25 cellular contexts compared by ENCODE assay signal in the genomic region with DNA sequence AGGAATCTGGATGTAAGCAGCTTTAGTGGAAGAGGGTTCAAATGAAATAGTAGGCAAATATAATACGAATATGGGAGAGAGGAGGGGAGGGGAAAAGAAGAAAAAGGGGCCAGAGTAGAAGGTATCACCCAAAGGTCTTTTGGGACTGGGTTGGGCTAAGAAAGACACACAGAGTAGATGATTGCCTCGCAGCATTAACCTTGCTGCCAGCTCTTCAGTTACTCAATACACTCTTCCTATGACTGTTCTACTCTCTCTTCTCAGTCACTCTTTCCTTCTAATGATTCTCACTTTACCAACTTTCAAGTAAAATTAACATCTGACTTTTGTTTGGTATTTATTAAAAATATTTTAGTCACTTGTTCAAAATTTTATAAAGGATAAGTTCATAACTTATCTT. TPM values are rescaled to one million over a fixed set of nuclear protein-coding genes. Genes with fewer than 3 reads are reported as not detected.
DNase-seq lines count a peak whose midpoint lies in the region; ATAC-seq, FAIRE-seq and TF ChIP-seq lines count a peak whose summit lies in the region.
"Had no signal": no experiment of that assay in that cellular context is flagged by ENCODE, and none has a peak within 500 bp of the region (broad histone marks: within the 10 kb centered on the region; RNA-seq: fewer than 3 reads in every experiment).

No MANE protein-coding gene starts in this region.

- H2BK20ac ChIP-seq in IMR-90 (ENCODE audit: low read depth, low read length) = no peak overlapping the region; the same call in 1 of the 2 replicates

- no peak overlapping the region for H3K23ac ChIP-seq in IMR-90 (ENCODE audit: low read depth, low read length)

- H3K36me3 ChIP-seq in IMR-90 (ENCODE audit: control insufficient read depth, insufficient read depth, low read length) = no peaks in the 10 kb centered on the region
- peaks cover 25% of the 10 kb centered on the region; the same call in 1 of the 3 replicates for H3K36me3 ChIP-seq in K562 (ENCODE audit: control insufficient read depth, insufficient read depth, low read length)
- no peaks in the 10 kb centered on the region for H3K36me3 ChIP-seq in neural progenitor cell
- H3K36me3 ChIP-seq in MM.1S (replicated peaks; ENCODE audit: insufficient read depth, low read length) = no peaks in the 10 kb centered on the region
- no peaks in the 10 kb centered on the region for H3K36me3 ChIP-seq in PC-3 (ENCODE audit: low read depth, low read length)

- no peaks in the 10 kb centered on the region for H3K27me3 Mint-ChIP-seq in activated CD4-positive, alpha-beta T cell treated with anti-CD3 and anti-CD28 coated beads for 36 hours
- H3K27me3 Mint-ChIP-seq in neural progenitor cell (ENCODE audit: insufficient read depth, low read depth) = no peaks in the 10 kb centered on the region
- H3K27me3 Mint-ChIP-seq: activated CD8-positive, alpha-beta memory T cell treated with anti-CD3 and anti-CD28 coated beads, Interleukin-2, amount 10 ng/mL, durations not matched to agents 7 days and 5 days; activated naive CD8-positive, alpha-beta T cell treated with anti-CD3 and anti-CD28 coated beads, Interleukin-2, amount 10 ng/mL, durations not matched to agents 7 days and 5 days; activated T-helper 17 cell treated with anti-CD3 and anti-CD28 coated beads, Interleukin-2, amount 50 U/mL, for 72 hours; brain had no signal

- POLR2A ChIA-PET in activated CD4-positive, alpha-beta T cell treated with anti-CD3 and anti-CD28 coated beads for 36 hours (lab: Charles Lee) = no interaction called here
- POLR2A ChIA-PET in IMR-90 (lab: Charles Lee; ENCODE audit: unreplicated experiment) (no interaction called here), K562 (lab: Yijun Ruan, JAX) (interaction anchor here (0.6 to 1.8 kb wide), 2 partner anchors 9 to 13 kb away, joined by 3 to 5 read pairs; no protein-coding TSS in a partner anchor), PC-3 (lab: Charles Lee; ENCODE audit: unreplicated experiment) (no interaction called here)

- H4K91ac ChIP-seq in IMR-90 (ENCODE audit: insufficient read depth, low read depth, low read length) = no peak overlapping the region

- H3K27me3 ChIP-seq in IMR-90 (ENCODE audit: control insufficient read depth, insufficient read depth, low read length) (no peaks in the 10 kb centered on the region), K562 (ENCODE audit: control insufficient read depth in 2 of 2, insufficient read depth in 2 of 2, low read length in 2 of 2) (no peaks in the 10 kb centered on the region), neural progenitor cell (no peaks in the 10 kb centered on the region), MM.1S (replicated peaks; ENCODE audit: insufficient read depth, low read length) (no peaks in the 10 kb centered on the region), PC-3 (ENCODE audit: low read length) (no peaks in the 10 kb centered on the region)

- dilution Hi-C loops in IMR-90 (cut with HindIII; ENCODE audit: low sequenced_read_pairs, unreplicated experiment) = no loop called here

- no peaks in the 10 kb centered on the region for H3K9me3 Mint-ChIP-seq in activated CD4-positive, alpha-beta T cell treated with anti-CD3 and anti-CD28 coated beads for 36 hours (ENCODE audit: low read depth)
- no peaks in the 10 kb centered on the region for H3K9me3 Mint-ChIP-seq in neural progenitor cell
- H3K9me3 Mint-ChIP-seq: activated naive CD8-positive, alpha-beta T cell treated with anti-CD3 and anti-CD28 coated beads, Interleukin-2, amount 10 ng/mL, durations not matched to agents 7 days and 5 days; activated T-helper 17 cell treated with anti-CD3 and anti-CD28 coated beads, Interleukin-2, amount 50 U/mL, for 72 hours had no signal

- H3K9me2 ChIP-seq in MM.1S (replicated peaks; ENCODE audit: insufficient read depth, low read length) (no peaks in the 10 kb centered on the region), PC-3 (replicated peaks; ENCODE audit: low read length) (no peaks in the 10 kb centered on the region)

- no peak overlapping the region for H2BK5ac ChIP-seq in IMR-90 (ENCODE audit: low read depth, low read length, poor library complexity, severe bottlenecking)

- no peak overlapping the region for H3K9ac ChIP-seq in IMR-90 (ENCODE audit: low read depth, low read length)
- no peak overlapping the region for H3K9ac ChIP-seq in K562 (ENCODE audit: insufficient read depth in 1 of 2, low read depth in 2 of 2, low read length in 2 of 2)
- H3K9ac ChIP-seq in neural progenitor cell = no peak overlapping the region
- H3K9ac ChIP-seq in MM.1S (ENCODE audit: low read length) = no peak overlapping the region
- H3K9ac ChIP-seq in PC-3 (ENCODE audit: low read length) = no peak overlapping the region

- no peaks in the 10 kb centered on the region; the same call in 2 of the 3 replicates for H3K79me2 ChIP-seq in K562 (ENCODE audit: control insufficient read depth, insufficient read depth, low read length)
- H3K79me2 ChIP-seq in neural progenitor cell (ENCODE audit: low read depth) = peaks cover 11% of the 10 kb centered on the region
- H3K79me2 ChIP-seq in MM.1S (ENCODE audit: low read length) = no peaks in the 10 kb centered on the region; the same call in 1 of the 2 replicates
- H3K79me2 ChIP-seq in PC-3 (ENCODE audit: low read length) = peaks cover 12% of the 10 kb centered on the region; the same call in 1 of the 2 replicates

- no peak overlapping the region for H3K56ac ChIP-seq in IMR-90 (ENCODE audit: extremely low read depth, insufficient read depth, low read length)

- BruUV-seq in IMR-90 (replicated peaks; lab: Mats Ljungman, UMichigan) (no TSS peak), K562 (replicated peaks; lab: Mats Ljungman, UMichigan) (no TSS peak), PC-3 (replicated peaks; lab: Mats Ljungman, UMichigan) (no TSS peak)

- H2AK9ac ChIP-seq in IMR-90 (replicated peaks; ENCODE audit: low read depth, low read length, poor library complexity) = no peak overlapping the region

- peaks cover 14% of the 10 kb centered on the region for H3K36me3 Mint-ChIP-seq in activated CD4-positive, alpha-beta T cell treated with anti-CD3 and anti-CD28 coated beads for 36 hours (ENCODE audit: low read depth)
- H3K36me3 Mint-ChIP-seq in neural progenitor cell = peaks cover 9% of the 10 kb centered on the region

- H2AFZ ChIP-seq in IMR-90 (replicated peaks; ENCODE audit: low read length, poor library complexity) (no peak overlapping the region), K562 (ENCODE audit: low read depth, low read length) (no peak overlapping the region), neural progenitor cell (replicated peaks) (no peak overlapping the region), MM.1S (ENCODE audit: low read length) (no peak overlapping the region), PC-3 (ENCODE audit: low read length) (no peak overlapping the region)

- in situ Hi-C loops in IMR-90 (cut with MboI; ENCODE audit: low sequenced_read_pairs) = no loop called here
- in situ Hi-C loops in K562 (cut with MboI) = no loop called here

- H3K4me1 ChIP-seq in IMR-90 (ENCODE audit: control insufficient read depth, insufficient read depth, low read length) (peaks cover 2% of the 10 kb centered on the region), K562 (replicated peaks in 1 of 2; ENCODE audit: control insufficient read depth in 2 of 2, insufficient read depth in 2 of 2, low read length in 2 of 2) (no peaks in the 10 kb centered on the region; a peak in 1 of 5 replicates), neural progenitor cell (peaks cover 14% of the 10 kb centered on the region), MM.1S (ENCODE audit: low read length) (peaks cover 13% of the 10 kb centered on the region), PC-3 (ENCODE audit: insufficient read depth, low read length) (peaks cover 29% of the 10 kb centered on the region)

- H3K27ac ChIP-seq in IMR-90 (ENCODE audit: insufficient read depth, low read length) (no peak overlapping the region), K562 (ENCODE audit: extremely low read depth, low read depth, low read length) (0 out of 3 replicates have a peak overlapping the region, but pooled peaks have one; percentile 20), neural progenitor cell (peak overlapping the region; percentile 47), MM.1S (ENCODE audit: low read length) (no peak overlapping the region), PC-3 (ENCODE audit: low read length) (no peak overlapping the region)
- H3K27ac ChIP-seq: coronary artery had no signal

- H3K4me1 Mint-ChIP-seq in activated CD4-positive, alpha-beta T cell treated with anti-CD3 and anti-CD28 coated beads for 36 hours = peaks cover 11% of the 10 kb centered on the region
- peaks cover 18% of the 10 kb centered on the region for H3K4me1 Mint-ChIP-seq in neural progenitor cell
- H3K4me1 Mint-ChIP-seq: activated CD8-positive, alpha-beta memory T cell treated with anti-CD3 and anti-CD28 coated beads, Interleukin-2, amount 10 ng/mL, durations not matched to agents 7 days and 5 days; activated T-helper 17 cell treated with anti-CD3 and anti-CD28 coated beads, Interleukin-2, amount 50 U/mL, for 72 hours had no signal

- H2AK5ac ChIP-seq in IMR-90 (ENCODE audit: low read depth, low read length) = no peak overlapping the region

- no peak overlapping the region for H3K4me2 ChIP-seq in IMR-90 (ENCODE audit: low read depth, low read length)
- no peak overlapping the region for H3K4me2 ChIP-seq in K562 (ENCODE audit: insufficient read depth, low read length)
- H3K4me2 ChIP-seq in neural progenitor cell = no peak overlapping the region
- no peak overlapping the region for H3K4me2 ChIP-seq in MM.1S (ENCODE audit: low read depth, low read length)
- H3K4me2 ChIP-seq in PC-3 (ENCODE audit: low read length) = no peak overlapping the region

- peaks cover 10% of the 10 kb centered on the region for H3F3A ChIP-seq in neural progenitor cell (ENCODE audit: low read depth)
- H3F3A ChIP-seq in MM.1S (ENCODE audit: insufficient read depth, low read length) = no peaks in the 10 kb centered on the region
- H3F3A ChIP-seq in PC-3 (ENCODE audit: low read length, unreplicated experiment) = peaks cover 9% of the 10 kb centered on the region

- CTCF ChIA-PET in activated CD4-positive, alpha-beta T cell treated with anti-CD3 and anti-CD28 coated beads for 36 hours (lab: Charles Lee) = no interaction called here
- CTCF ChIA-PET in IMR-90 (lab: Yijun Ruan, JAX) (no interaction called here), K562 (lab: Yijun Ruan, JAX; ENCODE audit: low intra/inter-chr PET ratio) (no interaction called here), PC-3 (lab: Charles Lee) (no interaction called here)

- no peak overlapping the region for H3K4me3 Mint-ChIP-seq in activated CD4-positive, alpha-beta T cell treated with anti-CD3 and anti-CD28 coated beads for 36 hours
- no peak overlapping the region for H3K4me3 Mint-ChIP-seq in neural progenitor cell
- H3K4me3 Mint-ChIP-seq: activated CD8-positive, alpha-beta memory T cell treated with anti-CD3 and anti-CD28 coated beads, Interleukin-2, amount 10 ng/mL, durations not matched to agents 7 days and 5 days; activated naive CD8-positive, alpha-beta T cell treated with anti-CD3 and anti-CD28 coated beads, Interleukin-2, amount 10 ng/mL, durations not matched to agents 7 days and 5 days; activated T-helper 17 cell treated with anti-CD3 and anti-CD28 coated beads, Interleukin-2, amount 50 U/mL, for 72 hours; brain had no signal

- peak; percentile 70 for ATAC-seq in activated CD4-positive, alpha-beta T cell treated with anti-CD3 and anti-CD28 coated beads for 36 hours
- no peak for ATAC-seq in IMR-90 (ENCODE audit: low read depth)
- ATAC-seq in K562 = peak; percentile 77
- no peak for ATAC-seq in PC-3
- ATAC-seq: activated CD8-positive, alpha-beta memory T cell treated with anti-CD3 and anti-CD28 coated beads, Interleukin-2, amount 10 ng/mL, durations not matched to agents 7 days and 5 days; activated T-helper 17 cell treated with anti-CD3 and anti-CD28 coated beads, Interleukin-2, amount 50 U/mL, for 72 hours; Right ventricle myocardium inferior had no signal

- H3K4me3 ChIP-seq in IMR-90 (ENCODE audit: insufficient read depth, low read depth, low read length) (no peak overlapping the region), K562 (no peak overlapping the region), neural progenitor cell (no peak overlapping the region), MM.1S (ENCODE audit: low read length) (no peak overlapping the region), PC-3 (ENCODE audit: low read length) (no peak overlapping the region)
- H3K4me3 ChIP-seq: coronary artery had no signal

- intact Hi-C loops in activated CD4-positive, alpha-beta T cell treated with anti-CD3 and anti-CD28 coated beads for 36 hours (cut with DNase I, micrococcal nuclease) = no loop called here
- intact Hi-C loops in IMR-90 (cut with micrococcal nuclease) = no loop called here
- intact Hi-C loops in K562 (cut with micrococcal nuclease) = no loop called here
- intact Hi-C loops in PC-3 (cut with micrococcal nuclease) = no loop called here

- H4K5ac ChIP-seq in IMR-90 (ENCODE audit: low read depth, low read length) = no peak overlapping the region

- no peak overlapping the region for H4K8ac ChIP-seq in IMR-90 (ENCODE audit: low read depth in 2 of 2, low read length in 2 of 2)

- H2BK15ac ChIP-seq in IMR-90 (ENCODE audit: low read depth, low read length) = no peak overlapping the region

- no peak overlapping the region for H3K14ac ChIP-seq in IMR-90 (replicated peaks; ENCODE audit: low read depth, low read length)

- TF ChIP-seq POLR2A in IMR-90 (IDR thresholded peaks at IDR 0.05; ENCODE audit: low read depth, low read length) = no peak
- TF ChIP-seq POLR2A in K562 (conservative IDR thresholded peaks at IDR 0.05) = no peak

- no peak for DNase-seq in activated CD4-positive, alpha-beta T cell treated with anti-CD3 and anti-CD28 coated beads for 36 hours
- no peak for DNase-seq in activated CD4-positive, alpha-beta T cell treated with anti-CD3 and anti-CD28 coated beads, Interleukin-2, amount 50 U/mL, for 48 hours
- DNase-seq in IMR-90 (no peak), K562 (ENCODE audit: extremely low read depth in 1 of 4, low spot score in 3 of 4) (no peak), neural progenitor cell (ENCODE audit: low spot score) (no peak), MM.1S (no peak), PC-3 (no peak), HuH-7 (ENCODE audit: low spot score) (no peak)
- DNase-seq: activated CD8-positive, alpha-beta memory T cell treated with anti-CD3 and anti-CD28 coated beads, Interleukin-2, amount 10 ng/mL, durations not matched to agents 7 days and 5 days; activated naive CD8-positive, alpha-beta T cell treated with anti-CD3 and anti-CD28 coated beads, Interleukin-2, amount 10 ng/mL, durations not matched to agents 7 days and 5 days; EL; foreskin melanocyte; hippocampal formation; Karpas-422; NCI-H524; retina; stimulated activated CD4-positive, alpha-beta T cell treated with anti-CD3 and anti-CD28 coated beads, Interleukin-12 subunit alpha, Interleukin-12 subunit beta, amount 100 ng/mL, for 4 hours; SW 1271 had no signal

- FAIRE-seq in K562 (lab: Jason Lieb, UNC) = no peak
- FAIRE-seq: endometrium, islet of Langerhans, TTC549 had no signal

- H2BK120ac ChIP-seq in IMR-90 (ENCODE audit: low read depth, low read length) = peak overlapping the region; percentile 33; the same call in 1 of the 2 replicates

- peaks cover 5 to 19% of the 10 kb centered on the region in 2 experiments; a peak in 3 of 4 replicates for H3K79me1 ChIP-seq in IMR-90 (ENCODE audit: low read depth in 1 of 2, low read length in 2 of 2)

- H4K20me1 ChIP-seq in IMR-90 (ENCODE audit: insufficient read depth, low read length) (no peaks in the 10 kb centered on the region), K562 (replicated peaks; ENCODE audit: control insufficient read depth, insufficient read depth, low read length) (no peaks in the 10 kb centered on the region), neural progenitor cell (ENCODE audit: low read depth) (no peaks in the 10 kb centered on the region), MM.1S (ENCODE audit: insufficient read depth, low read length) (no peaks in the 10 kb centered on the region), PC-3 (ENCODE audit: low read length) (no peaks in the 10 kb centered on the region)

- H3K18ac ChIP-seq in IMR-90 (ENCODE audit: low read depth, low read length) = no peak overlapping the region

- no CpG with 5 or more reads among the region's 2 CpGs for WGBS in IMR-90 (ENCODE audit: extremely low coverage in 2 of 2, insufficient read length in 1 of 2), 2 experiments
- WGBS in K562 (ENCODE audit: insufficient coverage, low coverage, missing lambda C conversion rate) = 53% methylated on average over 2 of the region's 2 CpGs

- TF ChIP-seq EP300 in K562 (IDR thresholded peaks at IDR 0.05; ENCODE audit: low read length) = no peak

- no peaks in the 10 kb centered on the region for H3K9me3 ChIP-seq in IMR-90 (ENCODE audit: control insufficient read depth, insufficient read depth, low read length)
- no peaks in the 10 kb centered on the region for H3K9me3 ChIP-seq in K562 (replicated peaks; ENCODE audit: control insufficient read depth, insufficient read depth, low read depth, low read length)
- no peaks in the 10 kb centered on the region for H3K9me3 ChIP-seq in neural progenitor cell (ENCODE audit: low read depth)
- H3K9me3 ChIP-seq in MM.1S (replicated peaks; ENCODE audit: insufficient read depth, low read length) = no peaks in the 10 kb centered on the region
- H3K9me3 ChIP-seq in PC-3 (ENCODE audit: low read length) = no peaks in the 10 kb centered on the region

- no peak overlapping the region for H3K27ac Mint-ChIP-seq in activated CD4-positive, alpha-beta T cell treated with anti-CD3 and anti-CD28 coated beads for 36 hours
- no peak overlapping the region for H3K27ac Mint-ChIP-seq in neural progenitor cell
- H3K27ac Mint-ChIP-seq: activated CD8-positive, alpha-beta memory T cell treated with anti-CD3 and anti-CD28 coated beads, Interleukin-2, amount 10 ng/mL, durations not matched to agents 7 days and 5 days; activated naive CD8-positive, alpha-beta T cell treated with anti-CD3 and anti-CD28 coated beads, Interleukin-2, amount 10 ng/mL, durations not matched to agents 7 days and 5 days; activated T-helper 17 cell treated with anti-CD3 and anti-CD28 coated beads, Interleukin-2, amount 50 U/mL, for 72 hours; brain had no signal

- TF ChIP-seq RAD21 in IMR-90 (IDR thresholded peaks at IDR 0.05; ENCODE audit: low read length) (no peak), K562 (CRISPR knock-in tag; conservative IDR thresholded peaks at IDR 0.05 in 1 of 2, IDR thresholded peaks at IDR 0.05 in 1 of 2) (no peak)

- H3K9me1 ChIP-seq in IMR-90 (ENCODE audit: insufficient read depth, low read length) (peaks cover 3% of the 10 kb centered on the region), K562 (ENCODE audit: control insufficient read depth, insufficient read depth, low read length) (no peaks in the 10 kb centered on the region)

- TF ChIP-seq CTCF in IMR-90 (conservative IDR thresholded peaks at IDR 0.05; ENCODE audit: low read depth, low read length) (no peak), K562 (IDR thresholded peaks at IDR 0.05 in 2 of 3, conservative IDR thresholded peaks at IDR 0.05 in 1 of 3; ENCODE audit: insufficient read depth in 2 of 3, low read depth in 1 of 3, low read length in 3 of 3) (no peak), neural progenitor cell (IDR thresholded peaks at IDR 0.05) (no peak), MM.1S (IDR thresholded peaks at IDR 0.05; ENCODE audit: low read length) (no peak), PC-3 (conservative IDR thresholded peaks at IDR 0.05; ENCODE audit: low read depth, low read length) (no peak)

- H3K4ac ChIP-seq in IMR-90 (ENCODE audit: low read depth, low read length) = no peak overlapping the region

RNA-seq across cellular contexts. Expression of gene CLASP2, which starts 52.8 kb away (rescaled TPM):
- 10 to 100 TPM; 45.5 to 68.5 TPM for total RNA-seq in activated CD4-positive, alpha-beta T cell treated with anti-CD3 and anti-CD28 coated beads for 36 hours
- total RNA-seq in IMR-90 (2012; rRNA removed) (42.5 and 49.1 TPM in 2 replicates), K562 (2014; rRNA removed) (107 and 128 TPM in 2 replicates), K562 (2014; rRNA removed; fragmentation: Illumina TruSeq; extraction: Trizol) (74.4 and 79.8 TPM in 2 replicates), K562 (2015; rRNA removed; fragmentation: Illumina TruSeq; extraction: Trizol) (69.3 and 71.8 TPM in 2 replicates), K562 (2021) (83.2 and 93.1 TPM in 2 replicates), neural progenitor cell (ENCODE audit: low replicate concordance) (63.9 and 125 TPM in 2 replicates), PC-3 (2014; rRNA removed) (84.8 and 98.7 TPM in 2 replicates)
- polyA plus RNA-seq in IMR-90 (2012; rRNA removed) (8.0 and 11.9 TPM in 2 replicates), K562 (2011; rRNA removed) (63.6 and 75.5 TPM in 2 replicates), K562 (2014; fragmentation: Illumina TruSeq; extraction: Trizol) (52.3 and 67.3 TPM in 2 replicates), K562 (2014; fragmentation: Nextera tagmentation; extraction: Ambion mirVana) (10 to 100 TPM; 13.5 to 17.4 TPM), K562 (2014; rRNA removed) (29.9 and 52.6 TPM in 2 replicates)
- 4.5 and 7.0 TPM in 2 replicates for polyA plus RNA-seq in IMR-90 (2012; cell fraction: cytosol; rRNA removed)
- polyA plus RNA-seq in IMR-90 (2012; cell fraction: nucleus; rRNA removed; ENCODE audit: low replicate concordance) = 4.7 and 24.3 TPM in 2 replicates
- 196 and 554 TPM in 2 replicates for total RNA-seq in K562 (2011; cell fraction: chromatin; rRNA removed; ENCODE audit: low replicate concordance)
- total RNA-seq in K562 (2011; cell fraction: nucleolus; rRNA removed) = 76.7 and 94.2 TPM in 2 replicates
- total RNA-seq in K562 (2011; cell fraction: nucleoplasm; rRNA removed) = 172 and 229 TPM in 2 replicates
- 36.0 and 42.0 TPM in 2 replicates for polyA plus RNA-seq in K562 (2011; cell fraction: cytosol; rRNA removed)
- polyA plus RNA-seq in K562 (2011; cell fraction: nucleus; rRNA removed) = 93.2 and 98.6 TPM in 2 replicates
- polyA plus RNA-seq in K562 (2012) = 24.7 and 26.9 TPM in 2 replicates
- polyA minus RNA-seq in K562 (2011; rRNA and poly(A)+ RNA removed) = 286 and 297 TPM in 2 replicates
- polyA minus RNA-seq in K562 (2011; cell fraction: cytosol; rRNA and poly(A)+ RNA removed) = 70.4 and 88.8 TPM in 2 replicates
- 160 and 275 TPM in 2 replicates for polyA minus RNA-seq in K562 (2011; cell fraction: nucleus; rRNA and poly(A)+ RNA removed)

Comparison
In these comparisons a context has a peak if more than half of its experiments do, and no peak if none do; other contexts are left out.
1. ATAC-seq: peak in activated CD4-positive, alpha-beta T cell treated with anti-CD3 and anti-CD28 coated beads for 36 hours (single experiment) and K562 (single experiment); none in IMR-90 (single experiment) and PC-3 (single experiment).
2. H3K27ac ChIP-seq: peak in K562 (single experiment) and neural progenitor cell (single experiment); none in IMR-90 (single experiment), MM.1S (single experiment) and PC-3 (single experiment).